ENCODE assay signal across 21 cellular contexts in genomic region chr2:119553687-119554344, GRCh38. TPM values are rescaled to one million over a fixed set of nuclear protein-coding genes. Genes with fewer than 3 reads are reported as not detected.
DNase-seq lines count a peak whose midpoint lies in the region; ATAC-seq lines count a peak whose summit lies in the region.
"Had no signal": no experiment of that assay in that cellular context is flagged by ENCODE, and none has a peak within 500 bp of the region (broad histone marks: within the 10 kb centered on the region; RNA-seq: fewer than 3 reads in every experiment).

No MANE protein-coding gene starts in this region.

- H3K4me1 Mint-ChIP-seq in activated CD4-positive, alpha-beta T cell treated with anti-CD3 and anti-CD28 coated beads, Interleukin-2, amount 10 ng/mL, durations not matched to agents 24 days and 14 days = no peaks in the 10 kb centered on the region
- no peaks in the 10 kb centered on the region for H3K4me1 Mint-ChIP-seq in activated CD4-positive, alpha-beta T cell treated with anti-CD3 and anti-CD28 coated beads, Interleukin-2, amount 10 ng/mL, durations not matched to agents 7 days and 5 days

- no peaks in the 10 kb centered on the region for H3K27me3 ChIP-seq in mucosa of stomach (ENCODE audit: control insufficient read depth, insufficient read depth, low read length)

- no peak overlapping the region for H3K4me3 Mint-ChIP-seq in activated CD4-positive, alpha-beta T cell treated with anti-CD3 and anti-CD28 coated beads, Interleukin-2, amount 10 ng/mL, durations not matched to agents 24 days and 14 days
- H3K4me3 Mint-ChIP-seq in activated CD4-positive, alpha-beta T cell treated with anti-CD3 and anti-CD28 coated beads, Interleukin-2, amount 10 ng/mL, durations not matched to agents 7 days and 5 days = no peak overlapping the region

- CTCF ChIA-PET in activated CD4-positive, alpha-beta T cell treated with anti-CD3 and anti-CD28 coated beads, Interleukin-2, amount 10 ng/mL, durations not matched to agents 7 days and 5 days (lab: Charles Lee) = no interaction called here

- ATAC-seq in left lobe of liver (peak; percentile 46), HG02870 (IDR thresholded peaks at IDR 0.05; ENCODE audit: unreplicated experiment) (no peak), GM19023 (IDR thresholded peaks at IDR 0.05; ENCODE audit: unreplicated experiment) (no peak)
- ATAC-seq: PC-3 had no signal

- no peak overlapping the region for H3K27ac Mint-ChIP-seq in activated CD4-positive, alpha-beta T cell treated with anti-CD3 and anti-CD28 coated beads, Interleukin-2, amount 10 ng/mL, durations not matched to agents 24 days and 14 days
- no peak overlapping the region for H3K27ac Mint-ChIP-seq in activated CD4-positive, alpha-beta T cell treated with anti-CD3 and anti-CD28 coated beads, Interleukin-2, amount 10 ng/mL, durations not matched to agents 7 days and 5 days

- H3K9ac ChIP-seq in mucosa of stomach (ENCODE audit: low read length) = peak overlapping the region; percentile 1
- H3K9ac ChIP-seq: KMS-11 had no signal

- H3K36me3 ChIP-seq in mucosa of stomach (ENCODE audit: control insufficient read depth, insufficient read depth, low read length) = no peaks in the 10 kb centered on the region

- H3K9me3 ChIP-seq in mucosa of stomach (ENCODE audit: control insufficient read depth, low read length) = no peaks in the 10 kb centered on the region

- no peaks in the 10 kb centered on the region for H3K36me3 Mint-ChIP-seq in activated CD4-positive, alpha-beta T cell treated with anti-CD3 and anti-CD28 coated beads, Interleukin-2, amount 10 ng/mL, durations not matched to agents 24 days and 14 days (ENCODE audit: low read depth)
- H3K36me3 Mint-ChIP-seq in activated CD4-positive, alpha-beta T cell treated with anti-CD3 and anti-CD28 coated beads, Interleukin-2, amount 10 ng/mL, durations not matched to agents 7 days and 5 days (ENCODE audit: low read depth) = no peaks in the 10 kb centered on the region

- peaks cover 7% of the 10 kb centered on the region for H3K27me3 Mint-ChIP-seq in activated CD4-positive, alpha-beta T cell treated with anti-CD3 and anti-CD28 coated beads, Interleukin-2, amount 10 ng/mL, durations not matched to agents 24 days and 14 days
- H3K27me3 Mint-ChIP-seq in activated CD4-positive, alpha-beta T cell treated with anti-CD3 and anti-CD28 coated beads, Interleukin-2, amount 10 ng/mL, durations not matched to agents 7 days and 5 days = peaks cover 22% of the 10 kb centered on the region

- H3K9me3 Mint-ChIP-seq in activated CD4-positive, alpha-beta T cell treated with anti-CD3 and anti-CD28 coated beads, Interleukin-2, amount 10 ng/mL, durations not matched to agents 24 days and 14 days = no peaks in the 10 kb centered on the region
- no peaks in the 10 kb centered on the region for H3K9me3 Mint-ChIP-seq in activated CD4-positive, alpha-beta T cell treated with anti-CD3 and anti-CD28 coated beads, Interleukin-2, amount 10 ng/mL, durations not matched to agents 7 days and 5 days

- no peak overlapping the region for H3K4me3 ChIP-seq in mucosa of stomach (ENCODE audit: low read length)

- intact Hi-C loops in activated CD4-positive, alpha-beta T cell treated with anti-CD3 and anti-CD28 coated beads, Interleukin-2, amount 10 ng/mL, durations not matched to agents 24 days and 14 days (cut with micrococcal nuclease) = no loop called here
- intact Hi-C loops in head of caudate nucleus (cut with DNase I) = no loop called here

- peak; percentile 47 for DNase-seq in activated CD4-positive, alpha-beta T cell treated with anti-CD3 and anti-CD28 coated beads, Interleukin-2, amount 10 ng/mL, durations not matched to agents 24 days and 14 days
- no peak for DNase-seq in activated CD4-positive, alpha-beta T cell treated with anti-CD3 and anti-CD28 coated beads, Interleukin-2, amount 10 ng/mL, durations not matched to agents 7 days and 5 days
- DNase-seq in left lobe of liver (ENCODE audit: low spot score) (no peak), head of caudate nucleus (no peak), NCI-H1105 treated with DMSO at 0.1 percent for 48 hours (lab: John Stamatoyannopoulos, UW) (no peak)
- DNase-seq: AML-193, DMS79 treated with DMSO at 0.1 percent for 48 hours, MV-4-11, NCI-H1417, NCI-H187, NCI-H2227 treated with DMSO at 0.1 percent for 48 hours, NCI-H524, NCI-H82, PC-3, RPMI8226, SIG-M5 had no signal

- POLR2A ChIA-PET in activated CD4-positive, alpha-beta T cell treated with anti-CD3 and anti-CD28 coated beads, Interleukin-2, amount 10 ng/mL, durations not matched to agents 7 days and 5 days (lab: Charles Lee) = no interaction called here

- peaks cover 24% of the 10 kb centered on the region for H3K4me1 ChIP-seq in mucosa of stomach (ENCODE audit: control insufficient read depth, insufficient read depth, low read length)

RNA-seq across cellular contexts. Expression of gene CFAP221, which starts 9.6 kb away (rescaled TPM):
- not detected in 2 replicates for total RNA-seq in activated CD4-positive, alpha-beta T cell treated with anti-CD3 and anti-CD28 coated beads, Interleukin-2, amount 10 ng/mL, durations not matched to agents 24 days and 14 days
- total RNA-seq in activated CD4-positive, alpha-beta T cell treated with anti-CD3 and anti-CD28 coated beads, Interleukin-2, amount 10 ng/mL, durations not matched to agents 7 days and 5 days = not detected
- 1.2 TPM for total RNA-seq in left lobe of liver
- total RNA-seq: PC-3 had no signal

RNA-seq across cellular contexts. Expression of gene SCTR, which starts 29.5 kb away (rescaled TPM):
- not detected in 2 replicates for total RNA-seq in activated CD4-positive, alpha-beta T cell treated with anti-CD3 and anti-CD28 coated beads, Interleukin-2, amount 10 ng/mL, durations not matched to agents 24 days and 14 days
- not detected for total RNA-seq in activated CD4-positive, alpha-beta T cell treated with anti-CD3 and anti-CD28 coated beads, Interleukin-2, amount 10 ng/mL, durations not matched to agents 7 days and 5 days
- total RNA-seq in left lobe of liver = 0.10 TPM
- total RNA-seq: H1, PC-3 had no signal
